ENCODE assay signal across 19 cellular contexts in genomic region chr9:16730162-16730561, GRCh38.
"Had no signal": no experiment of that assay in that cellular context is flagged by ENCODE, and none has a peak within 500 bp of the region (broad histone marks: within the 10 kb centered on the region; RNA-seq: fewer than 3 reads in every experiment).

No MANE protein-coding gene starts in this region.

- DNase-seq: activated CD4-positive, alpha-beta T cell treated with anti-CD3 and anti-CD28 coated beads for 4 hours; activated CD8-positive, alpha-beta memory T cell treated with anti-CD3 and anti-CD28 coated beads, Interleukin-2, amount 50 U/mL, for 4 hours; activated CD8-positive, alpha-beta T cell treated with anti-CD3 and anti-CD28 coated beads for 36 hours; activated effector memory CD4-positive, alpha-beta T cell treated with anti-CD3 and anti-CD28 coated beads, Interleukin-2, amount 50 U/mL, for 16 hours; activated T-cell treated with anti-CD3 and anti-CD28 coated beads, Interleukin-2, amount 50 U/mL, for 48 hours; adrenal gland; hypothalamus; immature natural killer cell; stimulated activated CD4-positive, alpha-beta T cell treated with anti-CD3 and anti-CD28 coated beads, Interleukin-15, amount 100 ng/mL, for 24 hours; stimulated activated CD4-positive, alpha-beta T cell treated with anti-CD3 and anti-CD28 coated beads, Interleukin-4, amount 100 ng/mL, for 1 hour; stimulated activated naive CD4-positive, alpha-beta T cell treated with Interleukin-2 at 50 U/mL for 16 hours; substantia nigra had no signal

- H3K9me3 ChIP-seq: adrenal gland, neutrophil, right atrium auricular region, tibial nerve had no signal

- FAIRE-seq: endometrium had no signal

- H3K27me3 ChIP-seq: adrenal gland, right atrium auricular region, tibial nerve had no signal

- H3K4me3 Mint-ChIP-seq: activated CD8-positive, alpha-beta T cell treated with anti-CD3 and anti-CD28 coated beads for 36 hours; activated naive CD4-positive, alpha-beta T cell treated with anti-CD3 and anti-CD28 coated beads, Interleukin-2, amount 50 U/mL, for 24 hours; immature natural killer cell; T-helper 1 cell treated with Interleukin-12 subunit alpha and Interleukin-12 subunit beta and Interleukin-4 antibody, amounts not matched to agents 30 μg/mL and 1 μg/mL, for 36 hours had no signal

- H3K27ac Mint-ChIP-seq: activated CD8-positive, alpha-beta T cell treated with anti-CD3 and anti-CD28 coated beads for 36 hours; activated naive CD4-positive, alpha-beta T cell treated with anti-CD3 and anti-CD28 coated beads, Interleukin-2, amount 50 U/mL, for 24 hours; immature natural killer cell; T-helper 1 cell treated with Interleukin-12 subunit alpha and Interleukin-12 subunit beta and Interleukin-4 antibody, amounts not matched to agents 30 μg/mL and 1 μg/mL, for 36 hours had no signal

- H3K4me1 Mint-ChIP-seq: activated naive CD4-positive, alpha-beta T cell treated with anti-CD3 and anti-CD28 coated beads, Interleukin-2, amount 50 U/mL, for 24 hours had no signal

- H3K4me1 ChIP-seq: adrenal gland had no signal

- H3K36me3 ChIP-seq: adrenal gland, neutrophil, right atrium auricular region, tibial nerve had no signal

- H3K27ac ChIP-seq: adrenal gland, neutrophil, right atrium auricular region had no signal

- H3K4me3 ChIP-seq: adrenal gland, right atrium auricular region, skin epidermis had no signal

- H3K9me3 Mint-ChIP-seq: activated CD8-positive, alpha-beta T cell treated with anti-CD3 and anti-CD28 coated beads for 36 hours; activated naive CD4-positive, alpha-beta T cell treated with anti-CD3 and anti-CD28 coated beads, Interleukin-2, amount 50 U/mL, for 24 hours; T-helper 1 cell treated with Interleukin-12 subunit alpha and Interleukin-12 subunit beta and Interleukin-4 antibody, amounts not matched to agents 30 μg/mL and 1 μg/mL, for 36 hours had no signal

- H3K36me3 Mint-ChIP-seq: activated naive CD4-positive, alpha-beta T cell treated with anti-CD3 and anti-CD28 coated beads, Interleukin-2, amount 50 U/mL, for 24 hours had no signal
